Comparison of ENCODE assay signal across 15 cellular contexts in genomic region chr3:55896155-55896554, GRCh38.
"Had no signal": no experiment of that assay in that cellular context is flagged by ENCODE, and none has a peak within 500 bp of the region (broad histone marks: within the 10 kb centered on the region; RNA-seq: fewer than 3 reads in every experiment).

No MANE protein-coding gene starts in this region.

- H3K27me3 ChIP-seq: body of pancreas, spleen had no signal

- H3K27me3 Mint-ChIP-seq: effector memory CD8-positive, alpha-beta T cell; stimulated activated memory B cell treated with anti-CD40 and anti-IgM and Interleukin-4, amounts not matched to agents 10 μg/mL and 1 μg/mL and 100 μg/mL, for 72 hours had no signal

- H3K9me3 ChIP-seq: body of pancreas, spleen, tibial artery had no signal

- H3K4me3 ChIP-seq: body of pancreas, spleen, tibial artery had no signal

- H3K9me3 Mint-ChIP-seq: activated naive CD4-positive, alpha-beta T cell treated with anti-CD3 and anti-CD28 coated beads for 36 hours; activated T-cell treated with anti-CD3 and anti-CD28 coated beads, Interleukin-2, amount 50 U/mL, for 4 hours had no signal

- H3K4me3 Mint-ChIP-seq: activated CD8-positive, alpha-beta T cell treated with anti-CD3 and anti-CD28 coated beads, Interleukin-2, amount 10 ng/mL, durations not matched to agents 7 days and 5 days; activated naive CD4-positive, alpha-beta T cell treated with anti-CD3 and anti-CD28 coated beads for 36 hours; activated T-cell treated with anti-CD3 and anti-CD28 coated beads, Interleukin-2, amount 50 U/mL, for 4 hours; effector memory CD8-positive, alpha-beta T cell; naive thymus-derived CD8-positive, alpha-beta T cell; stimulated activated memory B cell treated with anti-CD40 and anti-IgM and Interleukin-4, amounts not matched to agents 10 μg/mL and 1 μg/mL and 100 μg/mL, for 72 hours had no signal

- H3K27ac ChIP-seq: body of pancreas, spleen, tibial artery had no signal

- H3K36me3 Mint-ChIP-seq: naive thymus-derived CD8-positive, alpha-beta T cell; stimulated activated memory B cell treated with anti-CD40 and anti-IgM and Interleukin-4, amounts not matched to agents 10 μg/mL and 1 μg/mL and 100 μg/mL, for 72 hours had no signal

- H3K36me3 ChIP-seq: spleen, tibial artery had no signal

- H3K4me1 Mint-ChIP-seq: naive thymus-derived CD8-positive, alpha-beta T cell; stimulated activated memory B cell treated with anti-CD40 and anti-IgM and Interleukin-4, amounts not matched to agents 10 μg/mL and 1 μg/mL and 100 μg/mL, for 72 hours had no signal

- H3K4me1 ChIP-seq: body of pancreas, tibial artery had no signal

- DNase-seq: activated CD4-positive, alpha-beta T cell treated with anti-CD3 and anti-CD28 coated beads for 48 hours; activated CD4-positive, CD25-positive, alpha-beta regulatory T cell; activated CD8-positive, alpha-beta memory T cell treated with anti-CD3 and anti-CD28 coated beads, Interleukin-2, amount 50 U/mL, for 4 hours; activated CD8-positive, alpha-beta T cell treated with anti-CD3 and anti-CD28 coated beads, Interleukin-2, amount 10 ng/mL, durations not matched to agents 7 days and 5 days; activated naive CD4-positive, alpha-beta T cell treated with anti-CD3 and anti-CD28 coated beads for 36 hours; activated T-cell treated with anti-CD3 and anti-CD28 coated beads, Interleukin-2, amount 50 U/mL, for 4 hours; body of pancreas; effector memory CD8-positive, alpha-beta T cell; mesendoderm; naive thymus-derived CD8-positive, alpha-beta T cell; posterior cingulate gyrus; spleen; stimulated activated CD4-positive, alpha-beta T cell treated with anti-CD3 and anti-CD28 coated beads, Interleukin-4, amount 100 ng/mL, for 4 hours; tibial artery had no signal

- H3K27ac Mint-ChIP-seq: activated CD8-positive, alpha-beta T cell treated with anti-CD3 and anti-CD28 coated beads, Interleukin-2, amount 10 ng/mL, durations not matched to agents 7 days and 5 days; activated naive CD4-positive, alpha-beta T cell treated with anti-CD3 and anti-CD28 coated beads for 36 hours; effector memory CD8-positive, alpha-beta T cell; naive thymus-derived CD8-positive, alpha-beta T cell; stimulated activated memory B cell treated with anti-CD40 and anti-IgM and Interleukin-4, amounts not matched to agents 10 μg/mL and 1 μg/mL and 100 μg/mL, for 72 hours had no signal
